In the genomic region with DNA sequence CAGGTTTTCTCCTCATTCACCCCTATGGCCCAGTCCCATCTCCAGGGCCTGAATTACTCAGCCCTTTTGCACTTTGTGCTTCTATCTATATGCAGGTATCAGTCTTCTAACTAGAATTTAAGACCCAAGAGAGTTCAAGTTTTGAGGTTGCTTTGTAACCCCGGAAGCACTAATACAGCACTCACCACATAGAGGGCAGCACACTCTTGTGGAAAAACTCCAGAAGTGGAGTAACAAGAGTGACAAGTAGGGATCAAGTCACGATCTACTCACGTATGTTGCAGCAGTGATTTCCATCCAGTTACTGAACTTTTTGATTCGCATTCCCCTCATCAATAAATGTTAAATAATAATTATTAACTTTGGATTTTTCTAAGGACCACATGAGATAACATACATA, we compare ENCODE assay signal across 11 cellular contexts.
DNase-seq lines count a peak whose midpoint lies in the region; TF ChIP-seq lines count a peak whose summit lies in the region.
"Had no signal": no experiment of that assay in that cellular context is flagged by ENCODE, and none has a peak within 500 bp of the region (broad histone marks: within the 10 kb centered on the region; RNA-seq: fewer than 3 reads in every experiment).

No MANE protein-coding gene starts in this region.

- TF ChIP-seq CTCF in fibroblast of villous mesenchyme (IDR thresholded peaks at IDR 0.05; ENCODE audit: insufficient read depth, low read depth, low read length), result peak; percentile 42
- peak; percentile 51 for TF ChIP-seq CTCF in retinal pigment epithelial cell (conservative IDR thresholded peaks at IDR 0.05; ENCODE audit: low read depth, low read length)

- no peak overlapping the region for H3K4me3 ChIP-seq in fibroblast of villous mesenchyme (ENCODE audit: low read depth, low read length)
- no peak overlapping the region for H3K4me3 ChIP-seq in retinal pigment epithelial cell (ENCODE audit: low read length)

- DNase-seq in NCI-H345 (lab: John Stamatoyannopoulos, UW) (peak; percentile 3), NCI-H345 treated with DMSO at 0.1 percent for 48 hours (lab: John Stamatoyannopoulos, UW; ENCODE audit: unreplicated experiment) (no peak), RPMI7951 (ENCODE audit: low read depth) (peak; percentile 11), fibroblast of villous mesenchyme (ENCODE audit: low read depth) (no peak), retinal pigment epithelial cell (ENCODE audit: low read depth) (no peak), SW480 (ENCODE audit: low spot score) (no peak), NCI-H146 treated with DMSO at 0.1 percent for 48 hours (lab: John Stamatoyannopoulos, UW; ENCODE audit: unreplicated experiment) (no peak), NCI-H2171 treated with DMSO at 0.1 percent for 48 hours (lab: John Stamatoyannopoulos, UW) (no peak)
- DNase-seq: kidney glomerular epithelial cell; NCI-H2171; stimulated activated CD4-positive, alpha-beta T cell treated with anti-CD3 and anti-CD28 coated beads, Interleukin-4, amount 100 ng/mL, for 4 hours had no signal

Comparison
In these comparisons a context has a peak if more than half of its experiments do, and no peak if none do; other contexts are left out.
1. DNase-seq: peak in NCI-H345 (single experiment) and RPMI7951 (single experiment); none in NCI-H345 treated with DMSO at 0.1 percent for 48 hours (single experiment), fibroblast of villous mesenchyme (single experiment), retinal pigment epithelial cell (single experiment), SW480 (single experiment), NCI-H146 treated with DMSO at 0.1 percent for 48 hours (single experiment) and NCI-H2171 treated with DMSO at 0.1 percent for 48 hours (single experiment).